8 cellular contexts compared by ENCODE assay signal in the genomic region with DNA sequence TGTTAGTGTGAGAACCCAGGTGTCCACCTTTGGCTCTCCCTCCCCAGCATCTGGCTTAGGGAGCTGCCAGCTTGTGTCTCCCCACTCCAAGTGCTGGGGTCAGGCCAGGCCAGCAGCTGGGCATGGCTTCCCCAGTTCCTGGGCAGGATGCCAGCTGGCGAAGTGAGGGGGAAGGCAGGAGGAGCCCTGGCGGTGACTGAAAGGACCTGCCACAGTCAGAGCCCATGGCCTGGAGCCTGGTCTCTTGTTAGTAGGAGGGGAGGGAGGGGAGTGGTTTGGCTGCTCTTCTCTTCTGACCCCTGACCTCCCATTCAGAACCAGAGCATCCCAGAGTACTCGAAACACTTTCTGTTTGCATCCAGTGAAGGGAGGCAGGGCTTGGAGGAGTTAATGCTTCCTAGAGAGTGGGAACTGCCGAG. TPM values are rescaled to one million over a fixed set of nuclear protein-coding genes. Genes with fewer than 3 reads are reported as not detected.
DNase-seq lines count a peak whose midpoint lies in the region; ATAC-seq, FAIRE-seq and TF ChIP-seq lines count a peak whose summit lies in the region.

No MANE protein-coding gene starts in this region.

- TF ChIP-seq CTCF in kidney (IDR thresholded peaks at IDR 0.05; ENCODE audit: borderline replicate concordance, extremely low read depth, insufficient read depth) = peak; percentile 52

- peak overlapping the region in 1 of 2 donors; percentile 35 for H3K4me3 ChIP-seq in kidney (ENCODE audit: low read length in 2 of 2)

- FAIRE-seq in kidney (lab: Jason Lieb, UNC) = peak; percentile 76

- intact Hi-C loops in kidney (cut with DNase I) = no loop called here

- peaks cover 21 to 26% of the 10 kb centered on the region in 2 donors for H3K4me1 ChIP-seq in kidney (ENCODE audit: control insufficient read depth in 1 of 2, insufficient read depth in 1 of 2, low read depth in 1 of 2, low read length in 2 of 2)

- no peaks in the 10 kb centered on the region for H3K9me3 ChIP-seq in kidney (ENCODE audit: control insufficient read depth in 1 of 2, low read length in 2 of 2)

- H3K36me3 ChIP-seq in kidney (ENCODE audit: control insufficient read depth in 1 of 2, insufficient read depth in 2 of 2, low read length in 2 of 2) = peaks cover 9 to 21% of the 10 kb centered on the region in 2 donors

- ATAC-seq in GM18873 (IDR thresholded peaks at IDR 0.05; ENCODE audit: low FRiP score, unreplicated experiment) = no peak
- ATAC-seq in HG02970 (IDR thresholded peaks at IDR 0.05; ENCODE audit: low FRiP score, unreplicated experiment) = no peak

- peak; percentile 74 for DNase-seq in DMS153 treated with DMSO at 0.1 percent for 48 hours (lab: John Stamatoyannopoulos, UW; ENCODE audit: unreplicated experiment)
- peak; percentile 95 for DNase-seq in NCI-H1092 (lab: John Stamatoyannopoulos, UW)
- DNase-seq in T follicular helper cell (ENCODE audit: low read depth) = peak; percentile 14
- peak; percentile 92 for DNase-seq in cerebellum (ENCODE audit: low spot score)
- DNase-seq in kidney = peak; percentile 98
- peak; percentile 82 for DNase-seq in smooth muscle cell of the brain vasculature (ENCODE audit: low read depth, low spot score)

- H3K9ac ChIP-seq in kidney (ENCODE audit: low read length in 2 of 2) = peak overlapping the region; percentile 37 to 86

- peak overlapping the region; percentile 94 to 95 for H3K27ac ChIP-seq in kidney (ENCODE audit: low read depth in 2 of 2, low read length in 2 of 2)

RNA-seq across cellular contexts. Expression of a gene that starts 0.6 kb away (rescaled TPM):
- 121 TPM for total RNA-seq in cerebellum
- 94.6 TPM for total RNA-seq in kidney
- polyA plus RNA-seq in kidney (ENCODE audit: insufficient read depth, low read depth, low replicate concordance) = 41.5 TPM

RNA-seq across cellular contexts. Expression of a gene that starts 26.9 kb away (rescaled TPM):
- 2.8 TPM for total RNA-seq in cerebellum
- total RNA-seq in kidney = 2.5 TPM
- 2.5 TPM for polyA plus RNA-seq in kidney (ENCODE audit: insufficient read depth, low read depth, low replicate concordance)

RNA-seq across cellular contexts. Expression of a gene that starts 31.4 kb away (rescaled TPM):
- total RNA-seq in cerebellum (15.3 TPM), kidney (20.4 TPM)
- 14.3 TPM for polyA plus RNA-seq in kidney (ENCODE audit: insufficient read depth, low read depth, low replicate concordance)

RNA-seq across cellular contexts. Expression of a gene that starts 31.8 kb away (rescaled TPM):
- 28.6 TPM for total RNA-seq in cerebellum
- 69.6 TPM for total RNA-seq in kidney
- 246 TPM for polyA plus RNA-seq in kidney (ENCODE audit: insufficient read depth, low read depth, low replicate concordance)

RNA-seq across cellular contexts. Expression of a gene that starts 34.3 kb away (rescaled TPM):
- 3.2 TPM for total RNA-seq in cerebellum
- 17.6 TPM for total RNA-seq in kidney
- 59.8 TPM for polyA plus RNA-seq in kidney (ENCODE audit: insufficient read depth, low read depth, low replicate concordance)

Comparison
In these comparisons a context has a peak if more than half of its experiments do, and no peak if none do; other contexts are left out.
1. DNase-seq: peak in every context shown above with its lines; median percentile 98 in kidney; 95 in NCI-H1092; 92 in cerebellum; 82 in smooth muscle cell of the brain vasculature; 74 in DMS153 treated with DMSO at 0.1 percent for 48 hours; 14 in T follicular helper cell.